In genomic region chr1:34852677-34853217, GRCh38 we compare ENCODE assay signal across 8 cellular contexts.
DNase-seq lines count a peak whose midpoint lies in the region; TF ChIP-seq lines count a peak whose summit lies in the region.

No MANE protein-coding gene starts in this region.

- peak; percentile 97 for DNase-seq in COLO668 (lab: John Stamatoyannopoulos, UW; ENCODE audit: unreplicated experiment)
- peak; percentile 90 for DNase-seq in GM20000 (ENCODE audit: low spot score)
- DNase-seq in HPDE6-E6E7 (ENCODE audit: extremely low spot score), result peak; percentile 95
- peak; percentile 98 for DNase-seq in NCI-H82 (lab: John Stamatoyannopoulos, UW)
- peak; percentile 89 to 93 for DNase-seq in activated CD4-positive, alpha-beta T cell treated with anti-CD3 and anti-CD28 coated beads, Interleukin-2, amount 50 U/mL, for 48 hours
- DNase-seq in effector CD4-positive, alpha-beta T cell, result peak; percentile 84
- peak; percentile 94 for DNase-seq in medulla oblongata (ENCODE audit: extremely low spot score)
- DNase-seq in stimulated activated CD8-positive, alpha-beta memory T cell treated with anti-CD3 and anti-CD28 coated beads, Interleukin-12 subunit alpha, Interleukin-12 subunit beta, amount 100 ng/mL, for 1 hour (ENCODE audit: low read depth), result peak; percentile 71

- peak; percentile 75 for TF ChIP-seq CTCF in GM20000 (IDR thresholded peaks at IDR 0.05; ENCODE audit: extremely low read depth, missing control alignments)

Comparison
In these comparisons a context has a peak if more than half of its experiments do, and no peak if none do; other contexts are left out.
1. Peak in every context shown above with its lines: DNase-seq.